ENCODE assay signal across 2 cellular contexts in the genomic region with DNA sequence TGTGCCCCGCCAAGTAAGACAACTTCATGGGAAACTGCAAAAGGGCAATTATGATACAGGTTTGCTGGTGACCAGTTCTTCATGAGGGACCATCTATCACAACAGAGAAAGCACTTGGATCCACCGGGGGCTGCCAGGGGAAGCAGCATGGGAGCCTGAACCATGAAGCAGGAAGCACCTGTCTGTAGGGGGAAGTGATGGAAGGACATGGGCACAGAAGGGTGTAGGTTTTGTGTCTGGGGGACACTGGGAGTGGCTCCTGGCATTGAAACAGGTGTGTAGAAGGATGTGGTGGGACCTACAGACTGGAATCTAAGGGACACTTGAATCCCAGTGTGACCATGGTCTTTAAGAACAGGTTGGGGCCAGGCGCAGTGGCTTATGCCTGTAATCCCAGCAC.
TF ChIP-seq lines count a peak whose summit lies in the region.

No MANE protein-coding gene starts in this region.

TF ChIP-seq in liver, 16 proteins besides CTCF, POLR2A, EP300 and RAD21:
- TF ChIP-seq YY1 (IDR thresholded peaks at IDR 0.05) (no peak), FOXA2 (IDR thresholded peaks at IDR 0.05) (no peak), HNF4G (IDR thresholded peaks at IDR 0.05) (no peak), EGR1 (IDR thresholded peaks at IDR 0.05; ENCODE audit: low read depth in 2 of 2) (no peak), RXRA (IDR thresholded peaks at IDR 0.05) (no peak), GABPA (IDR thresholded peaks at IDR 0.05 in 1 of 2, conservative IDR thresholded peaks at IDR 0.05 in 1 of 2) (no peak), REST (IDR thresholded peaks at IDR 0.05) (no peak), JUND (IDR thresholded peaks at IDR 0.05) (no peak), HNF4A (conservative IDR thresholded peaks at IDR 0.05) (no peak), FOXA1 (IDR thresholded peaks at IDR 0.05) (no peak), TAF1 (conservative IDR thresholded peaks at IDR 0.05) (no peak), SP1 (IDR thresholded peaks at IDR 0.05) (no peak)
- TF ChIP-seq, protein P1, sequence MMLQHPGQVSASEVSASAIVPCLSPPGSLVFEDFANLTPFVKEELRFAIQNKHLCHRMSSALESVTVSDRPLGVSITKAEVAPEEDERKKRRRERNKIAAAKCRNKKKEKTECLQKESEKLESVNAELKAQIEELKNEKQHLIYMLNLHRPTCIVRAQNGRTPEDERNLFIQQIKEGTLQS (IDR thresholded peaks at IDR 0.05), result no peak

TF ChIP-seq in HepG2, 621 proteins besides CTCF, POLR2A, EP300 and RAD21:
- TF ChIP-seq, protein P2, sequence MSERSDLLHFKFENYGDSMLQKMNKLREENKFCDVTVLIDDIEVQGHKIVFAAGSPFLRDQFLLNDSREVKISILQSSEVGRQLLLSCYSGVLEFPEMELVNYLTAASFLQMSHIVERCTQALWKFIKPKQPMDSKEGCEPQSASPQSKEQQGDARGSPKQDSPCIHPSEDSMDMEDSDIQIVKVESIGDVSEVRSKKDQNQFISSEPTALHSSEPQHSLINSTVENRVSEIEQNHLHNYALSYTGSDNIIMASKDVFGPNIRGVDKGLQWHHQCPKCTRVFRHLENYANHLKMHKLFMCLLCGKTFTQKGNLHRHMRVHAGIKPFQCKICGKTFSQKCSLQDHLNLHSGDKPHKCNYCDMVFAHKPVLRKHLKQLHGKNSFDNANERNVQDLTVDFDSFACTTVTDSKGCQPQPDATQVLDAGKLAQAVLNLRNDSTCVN (CRISPR knock-in tag; IDR thresholded peaks at IDR 0.05; ENCODE audit: borderline replicate concordance), result no peak
